In the genomic region with DNA sequence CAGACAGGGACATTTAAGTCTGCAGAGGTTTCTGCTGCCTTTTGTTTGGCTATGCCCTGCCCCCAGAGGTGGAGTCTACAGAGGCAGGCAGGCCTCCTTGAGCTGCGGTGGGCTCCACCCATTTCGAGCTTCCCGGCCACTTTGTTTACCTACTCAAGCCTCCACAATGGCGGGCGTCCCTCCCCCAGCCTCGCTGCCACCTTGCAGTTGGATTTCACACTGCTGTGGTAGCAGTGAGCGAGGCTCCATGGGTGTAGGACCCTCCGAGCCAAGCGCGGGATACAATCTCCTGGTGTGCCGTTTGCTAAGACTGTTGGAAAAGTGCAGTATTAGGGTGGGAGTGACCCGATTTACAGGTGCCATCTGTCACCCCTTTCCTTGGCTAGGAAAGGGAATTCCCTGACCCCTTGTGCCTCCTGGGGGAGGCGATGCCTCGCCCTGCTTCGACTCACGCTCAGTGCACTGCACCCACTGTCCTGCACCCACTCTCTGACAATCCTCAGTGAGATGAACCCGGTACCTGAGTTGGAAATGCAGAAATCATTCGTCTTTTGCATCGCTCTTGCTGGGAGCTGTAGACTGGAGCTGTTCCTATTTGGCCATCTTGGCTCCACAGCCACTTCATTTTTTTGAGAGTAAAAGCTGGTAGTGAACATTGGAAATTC, we compare ENCODE assay signal across 7 cellular contexts. TPM values are rescaled to one million over a fixed set of nuclear protein-coding genes. Genes with fewer than 3 reads are reported as not detected.
A peak's percentile ranks its signal among the peaks of the same experiment; 100 is the strongest.
DNase-seq lines count a peak whose midpoint lies in the region; ATAC-seq, FAIRE-seq and TF ChIP-seq lines count a peak whose summit lies in the region.
"Not testable (repeated sequence)": the region's sequence is repeated elsewhere in the genome, so short reads cannot be mapped to it uniquely, and the experiment has no call there.

No MANE protein-coding gene starts in this region.

- H3K4me1 ChIP-seq in K562 (replicated peaks in 1 of 2; ENCODE audit: control insufficient read depth in 2 of 2, insufficient read depth in 2 of 2, low read length in 2 of 2); neuronal stem cell (ENCODE audit: control insufficient read depth in 2 of 2, insufficient read depth in 1 of 2, low read depth in 1 of 2, low read length in 2 of 2): not testable (repeated sequence)

- H3K27me3 ChIP-seq in K562 (ENCODE audit: control insufficient read depth in 2 of 2, insufficient read depth in 2 of 2, low read length in 2 of 2); neuronal stem cell (ENCODE audit: control insufficient read depth in 3 of 3, insufficient read depth in 3 of 3, low read depth in 1 of 3, low read length in 3 of 3): not testable (repeated sequence)

- H2AFZ ChIP-seq in K562 (ENCODE audit: low read depth, low read length): peak overlapping the region; percentile 81
- not testable (repeated sequence) for H2AFZ ChIP-seq in neuronal stem cell (ENCODE audit: low read length)

- 2% methylated on average over 10 of the region's 19 CpGs for WGBS in K562 (ENCODE audit: insufficient coverage, low coverage, missing lambda C conversion rate)
- WGBS in neuronal stem cell (ENCODE audit: extremely low coverage in 2 of 2, insufficient read length in 2 of 2, insufficient replicate concordance in 1 of 2), 2 donors: no CpG with 5 or more reads among the region's 19 CpGs

- H3K9me3 ChIP-seq in K562 (replicated peaks; ENCODE audit: control insufficient read depth, insufficient read depth, low read depth, low read length); neuronal stem cell (replicated peaks in 1 of 2; ENCODE audit: control insufficient read depth in 2 of 2, insufficient read depth in 1 of 2, low read depth in 1 of 2, low read length in 2 of 2): not testable (repeated sequence)

- H4K8ac ChIP-seq in neuronal stem cell (ENCODE audit: low read depth, low read length): peak overlapping the region; percentile 93

- not testable (repeated sequence) for H3K4me1 Mint-ChIP-seq in activated naive CD4-positive, alpha-beta T cell treated with anti-CD3 and anti-CD28 coated beads, Interleukin-2, amount 10 ng/mL, durations not matched to agents 7 days and 5 days; endothelial cell (ENCODE audit: unreplicated experiment); stimulated activated naive B cell treated with anti-CD40 and anti-IgM and Interleukin-4, amounts not matched to agents 10 μg/mL and 1 μg/mL and 100 μg/mL, for 72 hours

- not testable (repeated sequence) for ATAC-seq in K562; stimulated activated naive B cell treated with anti-CD40 and anti-IgM and Interleukin-4, amounts not matched to agents 10 μg/mL and 1 μg/mL and 100 μg/mL, for 72 hours (replicated peaks)

- not testable (repeated sequence) for H3K4ac ChIP-seq in neuronal stem cell (ENCODE audit: low read length)

- not testable (repeated sequence) for TF ChIP-seq CTCF in K562 (IDR thresholded peaks at IDR 0.05 in 2 of 3, conservative IDR thresholded peaks at IDR 0.05 in 1 of 3; ENCODE audit: insufficient read depth in 2 of 3, low read depth in 1 of 3, low read length in 3 of 3); endothelial cell (IDR thresholded peaks at IDR 0.05; ENCODE audit: unreplicated experiment)

- BruUV-seq in K562 (replicated peaks; lab: Mats Ljungman, UMichigan): not testable (repeated sequence)

- not testable (repeated sequence) for H3K79me2 ChIP-seq in K562 (ENCODE audit: control insufficient read depth, insufficient read depth, low read length)

- H3K14ac ChIP-seq in neuronal stem cell (ENCODE audit: low read length): not testable (repeated sequence)

- H3K27ac Mint-ChIP-seq in activated naive CD4-positive, alpha-beta T cell treated with anti-CD3 and anti-CD28 coated beads, Interleukin-2, amount 10 ng/mL, durations not matched to agents 7 days and 5 days: peak overlapping the region; percentile 19
- H3K27ac Mint-ChIP-seq in endothelial cell (ENCODE audit: unreplicated experiment): not testable (repeated sequence)
- peak overlapping the region; percentile 33 for H3K27ac Mint-ChIP-seq in stimulated activated naive B cell treated with anti-CD40 and anti-IgM and Interleukin-4, amounts not matched to agents 10 μg/mL and 1 μg/mL and 100 μg/mL, for 72 hours

- H3K4me3 Mint-ChIP-seq in activated naive CD4-positive, alpha-beta T cell treated with anti-CD3 and anti-CD28 coated beads, Interleukin-2, amount 10 ng/mL, durations not matched to agents 7 days and 5 days; stimulated activated naive B cell treated with anti-CD40 and anti-IgM and Interleukin-4, amounts not matched to agents 10 μg/mL and 1 μg/mL and 100 μg/mL, for 72 hours: not testable (repeated sequence)
- H3K4me3 Mint-ChIP-seq in endothelial cell (ENCODE audit: unreplicated experiment): peak overlapping the region; percentile 47

- H2AK5ac ChIP-seq in neuronal stem cell (ENCODE audit: low read depth, low read length): not testable (repeated sequence)

- FAIRE-seq in K562 (lab: Jason Lieb, UNC): not testable (repeated sequence)

- not testable (repeated sequence) for H3K36me3 Mint-ChIP-seq in activated naive CD4-positive, alpha-beta T cell treated with anti-CD3 and anti-CD28 coated beads, Interleukin-2, amount 10 ng/mL, durations not matched to agents 7 days and 5 days
- H3K36me3 Mint-ChIP-seq in endothelial cell (ENCODE audit: low read depth, unreplicated experiment): peaks cover 33% of the 10 kb centered on the region
- H3K36me3 Mint-ChIP-seq in stimulated activated naive B cell treated with anti-CD40 and anti-IgM and Interleukin-4, amounts not matched to agents 10 μg/mL and 1 μg/mL and 100 μg/mL, for 72 hours: peaks cover 13 to 21% of the 10 kb centered on the region in 2 donors

- H4K91ac ChIP-seq in neuronal stem cell (ENCODE audit: low read depth, low read length, poor library complexity): not testable (repeated sequence)

- not testable (repeated sequence) for TF ChIP-seq RAD21 in K562 (CRISPR knock-in tag; conservative IDR thresholded peaks at IDR 0.05 in 1 of 2, IDR thresholded peaks at IDR 0.05 in 1 of 2)

- H3K4me2 ChIP-seq in K562 (ENCODE audit: insufficient read depth, low read length): peak overlapping the region; percentile 55
- not testable (repeated sequence) for H3K4me2 ChIP-seq in neuronal stem cell (ENCODE audit: insufficient read depth, low read length, poor library complexity, severe bottlenecking)

- not testable (repeated sequence) for DNase-seq in activated naive CD4-positive, alpha-beta T cell treated with anti-CD3 and anti-CD28 coated beads, Interleukin-2, amount 10 ng/mL, durations not matched to agents 7 days and 5 days; endothelial cell (ENCODE audit: low spot score); neuronal stem cell (ENCODE audit: low spot score); stimulated activated naive B cell treated with anti-CD40 and anti-IgM and Interleukin-4, amounts not matched to agents 10 μg/mL and 1 μg/mL and 100 μg/mL, for 72 hours
- DNase-seq in K562 (ENCODE audit: extremely low read depth in 1 of 4, low spot score in 3 of 4) (peak in 1 of 4 experiments; percentile 4), head of caudate nucleus (peak in 37 of 42 donors; percentile 8 to 82 (median 41)), putamen (ENCODE audit: low spot score) (peak; percentile 48)

- H2BK15ac ChIP-seq in neuronal stem cell (ENCODE audit: low read length): not testable (repeated sequence)

- H3K9me1 ChIP-seq in K562 (ENCODE audit: control insufficient read depth, insufficient read depth, low read length): not testable (repeated sequence)

- H3K27me3 Mint-ChIP-seq in activated naive CD4-positive, alpha-beta T cell treated with anti-CD3 and anti-CD28 coated beads, Interleukin-2, amount 10 ng/mL, durations not matched to agents 7 days and 5 days; endothelial cell (ENCODE audit: unreplicated experiment); stimulated activated naive B cell treated with anti-CD40 and anti-IgM and Interleukin-4, amounts not matched to agents 10 μg/mL and 1 μg/mL and 100 μg/mL, for 72 hours: not testable (repeated sequence)

- H3K36me3 ChIP-seq in K562 (ENCODE audit: control insufficient read depth, insufficient read depth, low read length); neuronal stem cell (replicated peaks in 1 of 2; ENCODE audit: control insufficient read depth in 2 of 2, insufficient read depth in 2 of 2, low read length in 2 of 2): not testable (repeated sequence)

- not testable (repeated sequence) for H3K27ac ChIP-seq in K562 (ENCODE audit: extremely low read depth, low read depth, low read length); neuronal stem cell (replicated peaks; ENCODE audit: low read length)

- TF ChIP-seq EP300 in K562 (IDR thresholded peaks at IDR 0.05; ENCODE audit: low read length): not testable (repeated sequence)

- H3K79me1 ChIP-seq in neuronal stem cell (ENCODE audit: low read depth, low read length): not testable (repeated sequence)

- H4K20me1 ChIP-seq in K562 (replicated peaks; ENCODE audit: control insufficient read depth, insufficient read depth, low read length): not testable (repeated sequence)

- H3K4me3 ChIP-seq in K562: peak overlapping the region; percentile 18
- H3K4me3 ChIP-seq in neuronal stem cell (ENCODE audit: low read length in 2 of 2): not testable (repeated sequence)

- not testable (repeated sequence) for H3K23ac ChIP-seq in neuronal stem cell (ENCODE audit: low read depth, low read length, poor library complexity)

- not testable (repeated sequence) for H2BK5ac ChIP-seq in neuronal stem cell (ENCODE audit: low read length)

- H2BK12ac ChIP-seq in neuronal stem cell (ENCODE audit: low read length): not testable (repeated sequence)

- CTCF ChIA-PET in activated naive CD4-positive, alpha-beta T cell treated with anti-CD3 and anti-CD28 coated beads, Interleukin-2, amount 10 ng/mL, durations not matched to agents 7 days and 5 days (lab: Charles Lee): interaction anchor here (1.0 kb wide), 1 partner anchor 40 kb away, joined by 3 read pairs; no protein-coding TSS in a partner anchor
- CTCF ChIA-PET in K562 (lab: Yijun Ruan, JAX; ENCODE audit: low intra/inter-chr PET ratio): not testable (repeated sequence)

- H3K9ac ChIP-seq in K562 (ENCODE audit: insufficient read depth in 1 of 2, low read depth in 2 of 2, low read length in 2 of 2); neuronal stem cell (ENCODE audit: low read depth, low read length, poor library complexity): not testable (repeated sequence)

- TF ChIP-seq POLR2A in K562 (conservative IDR thresholded peaks at IDR 0.05): not testable (repeated sequence)

- intact Hi-C loops in K562 (cut with micrococcal nuclease); head of caudate nucleus (cut with DNase I): not testable (repeated sequence)

- H2BK120ac ChIP-seq in neuronal stem cell (ENCODE audit: low read depth, low read length): not testable (repeated sequence)

- H3K18ac ChIP-seq in neuronal stem cell (ENCODE audit: low read length): not testable (repeated sequence)

- POLR2A ChIA-PET in K562 (lab: Yijun Ruan, JAX): not testable (repeated sequence)

- H3K9me3 Mint-ChIP-seq in activated naive CD4-positive, alpha-beta T cell treated with anti-CD3 and anti-CD28 coated beads, Interleukin-2, amount 10 ng/mL, durations not matched to agents 7 days and 5 days: peaks cover 11% of the 10 kb centered on the region
- H3K9me3 Mint-ChIP-seq in endothelial cell (ENCODE audit: unreplicated experiment); stimulated activated naive B cell treated with anti-CD40 and anti-IgM and Interleukin-4, amounts not matched to agents 10 μg/mL and 1 μg/mL and 100 μg/mL, for 72 hours: not testable (repeated sequence)

- in situ Hi-C loops in K562 (cut with MboI): loop anchor here (25.0 kb wide), 1 partner anchor 388 kb away; no protein-coding TSS in a partner anchor

RNA-seq across cellular contexts. Expression of gene CCDC171, which starts 48.0 kb away (rescaled TPM):
- 0.14 and 0.67 TPM in 2 replicates for total RNA-seq in K562 (2011; cell fraction: chromatin; rRNA removed; ENCODE audit: low replicate concordance)
- total RNA-seq in K562 (2011; cell fraction: nucleolus; rRNA removed): 0.13 and 0.17 TPM in 2 replicates
- 0.15 and 2.7 TPM in 2 replicates for total RNA-seq in K562 (2011; cell fraction: nucleoplasm; rRNA removed)
- 0.20 and 3.8 TPM in 2 replicates for total RNA-seq in K562 (2014; rRNA removed)
- total RNA-seq in K562 (2014; rRNA removed; fragmentation: Illumina TruSeq; extraction: Trizol): 0.36 and 0.61 TPM in 2 replicates
- 0.57 and 0.69 TPM in 2 replicates for total RNA-seq in K562 (2015; rRNA removed; fragmentation: Illumina TruSeq; extraction: Trizol)
- total RNA-seq in K562 (2021): 0.22 and 0.27 TPM in 2 replicates
- polyA plus RNA-seq in K562 (2011; rRNA removed): 0.27 and 0.31 TPM in 2 replicates
- polyA plus RNA-seq in K562 (2011; cell fraction: cytosol; rRNA removed): 0.06 and 0.15 TPM in 2 replicates
- 0.07 and 0.28 TPM in 2 replicates for polyA plus RNA-seq in K562 (2011; cell fraction: nucleus; rRNA removed)
- polyA plus RNA-seq in K562 (2012): 0.16 and 0.25 TPM in 2 replicates
- 0.18 and 0.25 TPM in 2 replicates for polyA plus RNA-seq in K562 (2014; fragmentation: Illumina TruSeq; extraction: Trizol)
- under 1 TPM; 0.08 to 0.17 TPM for polyA plus RNA-seq in K562 (2014; fragmentation: Nextera tagmentation; extraction: Ambion mirVana)
- polyA plus RNA-seq in K562 (2014; rRNA removed): 0.12 TPM in 2 replicates
- polyA minus RNA-seq in K562 (2011; rRNA and poly(A)+ RNA removed): 0.48 and 0.77 TPM in 2 replicates
- 0.27 TPM in 1 of 2 replicates, not detected in the other for polyA minus RNA-seq in K562 (2011; cell fraction: cytosol; rRNA and poly(A)+ RNA removed)
- polyA minus RNA-seq in K562 (2011; cell fraction: nucleus; rRNA and poly(A)+ RNA removed): 1.1 and 1.2 TPM in 2 replicates
- total RNA-seq in endothelial cell (ENCODE audit: unreplicated experiment): 6.5 TPM
- 1.5 TPM for polyA plus RNA-seq in neuronal stem cell (2013, experiment 1 of 2)
- 1.2 TPM for polyA plus RNA-seq in neuronal stem cell (2013, experiment 2 of 2)
